In genomic region chr1:47333922-47334764, GRCh38 we compare ENCODE assay signal across 1 cellular context.
TF ChIP-seq lines count a peak whose summit lies in the region.

No MANE protein-coding gene starts in this region.

TF ChIP-seq in K562, 482 proteins besides CTCF, POLR2A, EP300 and RAD21 (continued from another document and continues in another):
- TF ChIP-seq, protein P1, sequence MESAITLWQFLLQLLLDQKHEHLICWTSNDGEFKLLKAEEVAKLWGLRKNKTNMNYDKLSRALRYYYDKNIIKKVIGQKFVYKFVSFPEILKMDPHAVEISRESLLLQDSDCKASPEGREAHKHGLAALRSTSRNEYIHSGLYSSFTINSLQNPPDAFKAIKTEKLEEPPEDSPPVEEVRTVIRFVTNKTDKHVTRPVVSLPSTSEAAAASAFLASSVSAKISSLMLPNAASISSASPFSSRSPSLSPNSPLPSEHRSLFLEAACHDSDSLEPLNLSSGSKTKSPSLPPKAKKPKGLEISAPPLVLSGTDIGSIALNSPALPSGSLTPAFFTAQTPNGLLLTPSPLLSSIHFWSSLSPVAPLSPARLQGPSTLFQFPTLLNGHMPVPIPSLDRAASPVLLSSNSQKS (CRISPR knock-in tag; IDR thresholded peaks at IDR 0.05), result no peak
- TF ChIP-seq SAFB2 (IDR thresholded peaks at IDR 0.05; ENCODE audit: borderline replicate concordance, low read depth, low read length, severe bottlenecking), result no peak
- no peak for TF ChIP-seq CHCHD3 (CRISPR knock-in tag; IDR thresholded peaks at IDR 0.05)
- TF ChIP-seq ZNF561 (CRISPR knock-in tag; conservative IDR thresholded peaks at IDR 0.05), result no peak
- no peak for TF ChIP-seq HMG20A (CRISPR knock-in tag; conservative IDR thresholded peaks at IDR 0.05)
- TF ChIP-seq ZNF41 (CRISPR knock-in tag; conservative IDR thresholded peaks at IDR 0.05), result 0 out of 2 replicates have a peak, but pooled peaks have one; percentile 40
- TF ChIP-seq, protein P2, sequence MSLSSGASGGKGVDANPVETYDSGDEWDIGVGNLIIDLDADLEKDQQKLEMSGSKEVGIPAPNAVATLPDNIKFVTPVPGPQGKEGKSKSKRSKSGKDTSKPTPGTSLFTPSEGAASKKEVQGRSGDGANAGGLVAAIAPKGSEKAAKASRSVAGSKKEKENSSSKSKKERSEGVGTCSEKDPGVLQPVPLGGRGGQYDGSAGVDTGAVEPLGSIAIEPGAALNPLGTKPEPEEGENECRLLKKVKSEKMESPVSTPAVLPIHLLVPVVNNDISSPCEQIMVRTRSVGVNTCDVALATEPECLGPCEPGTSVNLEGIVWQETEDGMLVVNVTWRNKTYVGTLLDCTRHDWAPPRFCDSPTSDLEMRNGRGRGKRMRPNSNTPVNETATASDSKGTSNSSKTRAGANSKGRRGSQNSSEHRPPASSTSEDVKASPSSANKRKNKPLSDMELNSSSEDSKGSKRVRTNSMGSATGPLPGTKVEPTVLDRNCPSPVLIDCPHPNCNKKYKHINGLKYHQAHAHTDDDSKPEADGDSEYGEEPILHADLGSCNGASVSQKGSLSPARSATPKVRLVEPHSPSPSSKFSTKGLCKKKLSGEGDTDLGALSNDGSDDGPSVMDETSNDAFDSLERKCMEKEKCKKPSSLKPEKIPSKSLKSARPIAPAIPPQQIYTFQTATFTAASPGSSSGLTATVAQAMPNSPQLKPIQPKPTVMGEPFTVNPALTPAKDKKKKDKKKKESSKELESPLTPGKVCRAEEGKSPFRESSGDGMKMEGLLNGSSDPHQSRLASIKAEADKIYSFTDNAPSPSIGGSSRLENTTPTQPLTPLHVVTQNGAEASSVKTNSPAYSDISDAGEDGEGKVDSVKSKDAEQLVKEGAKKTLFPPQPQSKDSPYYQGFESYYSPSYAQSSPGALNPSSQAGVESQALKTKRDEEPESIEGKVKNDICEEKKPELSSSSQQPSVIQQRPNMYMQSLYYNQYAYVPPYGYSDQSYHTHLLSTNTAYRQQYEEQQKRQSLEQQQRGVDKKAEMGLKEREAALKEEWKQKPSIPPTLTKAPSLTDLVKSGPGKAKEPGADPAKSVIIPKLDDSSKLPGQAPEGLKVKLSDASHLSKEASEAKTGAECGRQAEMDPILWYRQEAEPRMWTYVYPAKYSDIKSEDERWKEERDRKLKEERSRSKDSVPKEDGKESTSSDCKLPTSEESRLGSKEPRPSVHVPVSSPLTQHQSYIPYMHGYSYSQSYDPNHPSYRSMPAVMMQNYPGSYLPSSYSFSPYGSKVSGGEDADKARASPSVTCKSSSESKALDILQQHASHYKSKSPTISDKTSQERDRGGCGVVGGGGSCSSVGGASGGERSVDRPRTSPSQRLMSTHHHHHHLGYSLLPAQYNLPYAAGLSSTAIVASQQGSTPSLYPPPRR (CRISPR knock-in tag; IDR thresholded peaks at IDR 0.05; ENCODE audit: borderline replicate concordance), result no peak
- TF ChIP-seq STAG1 (CRISPR knock-in tag; IDR thresholded peaks at IDR 0.05; ENCODE audit: borderline replicate concordance), result 0 out of 2 replicates have a peak, but pooled peaks have one; percentile 0
- TF ChIP-seq ZNF24 (IDR thresholded peaks at IDR 0.05), result no peak
- TF ChIP-seq NONO (IDR thresholded peaks at IDR 0.05; ENCODE audit: low read depth in 2 of 2, low read length in 1 of 2), result peak in 1 of 2 experiments; percentile 36; a peak in 2 of 4 replicates
- peak; percentile 87 for TF ChIP-seq POLR2G (IDR thresholded peaks at IDR 0.05; ENCODE audit: low read depth, low read length)
- TF ChIP-seq TRIM28 (IDR thresholded peaks at IDR 0.05), result no peak
- peak; percentile 62; the same call in 1 of the 2 replicates for TF ChIP-seq E2F1 (CRISPR knock-in tag; IDR thresholded peaks at IDR 0.05)
- TF ChIP-seq ZNF174 (CRISPR knock-in tag; IDR thresholded peaks at IDR 0.05), result no peak
- TF ChIP-seq FUS (optimal IDR thresholded peaks at IDR 0.05; ENCODE audit: low read depth, low read length), result peak; percentile 41
- TF ChIP-seq DACH1 (IDR thresholded peaks at IDR 0.05; ENCODE audit: partially characterized antibody), result no peak
- TF ChIP-seq ZNF354B (CRISPR knock-in tag; IDR thresholded peaks at IDR 0.05), result no peak
- TF ChIP-seq SNIP1 (IDR thresholded peaks at IDR 0.05; ENCODE audit: low read depth), result no peak
- TF ChIP-seq ZNF212 (CRISPR knock-in tag; IDR thresholded peaks at IDR 0.05), result no peak
- TF ChIP-seq, protein P3, sequence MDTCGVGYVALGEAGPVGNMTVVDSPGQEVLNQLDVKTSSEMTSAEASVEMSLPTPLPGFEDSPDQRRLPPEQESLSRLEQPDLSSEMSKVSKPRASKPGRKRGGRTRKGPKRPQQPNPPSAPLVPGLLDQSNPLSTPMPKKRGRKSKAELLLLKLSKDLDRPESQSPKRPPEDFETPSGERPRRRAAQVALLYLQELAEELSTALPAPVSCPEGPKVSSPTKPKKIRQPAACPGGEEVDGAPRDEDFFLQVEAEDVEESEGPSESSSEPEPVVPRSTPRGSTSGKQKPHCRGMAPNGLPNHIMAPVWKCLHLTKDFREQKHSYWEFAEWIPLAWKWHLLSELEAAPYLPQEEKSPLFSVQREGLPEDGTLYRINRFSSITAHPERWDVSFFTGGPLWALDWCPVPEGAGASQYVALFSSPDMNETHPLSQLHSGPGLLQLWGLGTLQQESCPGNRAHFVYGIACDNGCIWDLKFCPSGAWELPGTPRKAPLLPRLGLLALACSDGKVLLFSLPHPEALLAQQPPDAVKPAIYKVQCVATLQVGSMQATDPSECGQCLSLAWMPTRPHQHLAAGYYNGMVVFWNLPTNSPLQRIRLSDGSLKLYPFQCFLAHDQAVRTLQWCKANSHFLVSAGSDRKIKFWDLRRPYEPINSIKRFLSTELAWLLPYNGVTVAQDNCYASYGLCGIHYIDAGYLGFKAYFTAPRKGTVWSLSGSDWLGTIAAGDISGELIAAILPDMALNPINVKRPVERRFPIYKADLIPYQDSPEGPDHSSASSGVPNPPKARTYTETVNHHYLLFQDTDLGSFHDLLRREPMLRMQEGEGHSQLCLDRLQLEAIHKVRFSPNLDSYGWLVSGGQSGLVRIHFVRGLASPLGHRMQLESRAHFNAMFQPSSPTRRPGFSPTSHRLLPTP (IDR thresholded peaks at IDR 0.05; ENCODE audit: borderline replicate concordance, extremely low read depth, insufficient read length), result no peak
- no peak for TF ChIP-seq RBM34 (IDR thresholded peaks at IDR 0.05; ENCODE audit: borderline replicate concordance, insufficient read depth, low read length)
- no peak for TF ChIP-seq ZNF780A (CRISPR knock-in tag; IDR thresholded peaks at IDR 0.05)
- no peak for TF ChIP-seq ZNF655 (CRISPR knock-in tag; IDR thresholded peaks at IDR 0.05)
- TF ChIP-seq FOXJ3 (CRISPR knock-in tag; IDR thresholded peaks at IDR 0.05), result no peak
- no peak for TF ChIP-seq ZFPM2 (CRISPR knock-in tag; IDR thresholded peaks at IDR 0.05)
- TF ChIP-seq CBX5 (IDR thresholded peaks at IDR 0.05; ENCODE audit: borderline replicate concordance, low read depth), result no peak
- TF ChIP-seq MYNN (IDR thresholded peaks at IDR 0.05), result no peak
- TF ChIP-seq MYNN (CRISPR knock-in tag; IDR thresholded peaks at IDR 0.05), result no peak
- TF ChIP-seq AFF1 (IDR thresholded peaks at IDR 0.05; ENCODE audit: low read depth in 1 of 2, partially characterized antibody in 2 of 2), result peak in 1 of 2 experiments; percentile 93
- TF ChIP-seq, protein P4, sequence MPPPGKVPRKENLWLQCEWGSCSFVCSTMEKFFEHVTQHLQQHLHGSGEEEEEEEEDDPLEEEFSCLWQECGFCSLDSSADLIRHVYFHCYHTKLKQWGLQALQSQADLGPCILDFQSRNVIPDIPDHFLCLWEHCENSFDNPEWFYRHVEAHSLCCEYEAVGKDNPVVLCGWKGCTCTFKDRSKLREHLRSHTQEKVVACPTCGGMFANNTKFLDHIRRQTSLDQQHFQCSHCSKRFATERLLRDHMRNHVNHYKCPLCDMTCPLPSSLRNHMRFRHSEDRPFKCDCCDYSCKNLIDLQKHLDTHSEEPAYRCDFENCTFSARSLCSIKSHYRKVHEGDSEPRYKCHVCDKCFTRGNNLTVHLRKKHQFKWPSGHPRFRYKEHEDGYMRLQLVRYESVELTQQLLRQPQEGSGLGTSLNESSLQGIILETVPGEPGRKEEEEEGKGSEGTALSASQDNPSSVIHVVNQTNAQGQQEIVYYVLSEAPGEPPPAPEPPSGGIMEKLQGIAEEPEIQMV (tag; conservative IDR thresholded peaks at IDR 0.05; ENCODE audit: low read depth), result no peak
- no peak for TF ChIP-seq ASH1L (IDR thresholded peaks at IDR 0.05; ENCODE audit: borderline replicate concordance, low read depth, partially characterized antibody)
- TF ChIP-seq HCFC1 (IDR thresholded peaks at IDR 0.05; ENCODE audit: low read depth, low read length), result peak; percentile 98
- no peak for TF ChIP-seq CHD4 (IDR thresholded peaks at IDR 0.05; ENCODE audit: insufficient read depth, insufficient replicate concordance, low read depth, low read length, poor library complexity, severe bottlenecking)
- no peak for TF ChIP-seq ZNF347 (CRISPR knock-in tag; IDR thresholded peaks at IDR 0.05; ENCODE audit: low read depth)
- no peak for TF ChIP-seq ZNF184 (CRISPR knock-in tag; IDR thresholded peaks at IDR 0.05)
- no peak for TF ChIP-seq ATF1 (CRISPR knock-in tag; IDR thresholded peaks at IDR 0.05)
- peak; percentile 55 for TF ChIP-seq ATF1 (tag; IDR thresholded peaks at IDR 0.05)
- no peak for TF ChIP-seq ZNF140 (CRISPR knock-in tag; IDR thresholded peaks at IDR 0.05)
- TF ChIP-seq, protein P5, sequence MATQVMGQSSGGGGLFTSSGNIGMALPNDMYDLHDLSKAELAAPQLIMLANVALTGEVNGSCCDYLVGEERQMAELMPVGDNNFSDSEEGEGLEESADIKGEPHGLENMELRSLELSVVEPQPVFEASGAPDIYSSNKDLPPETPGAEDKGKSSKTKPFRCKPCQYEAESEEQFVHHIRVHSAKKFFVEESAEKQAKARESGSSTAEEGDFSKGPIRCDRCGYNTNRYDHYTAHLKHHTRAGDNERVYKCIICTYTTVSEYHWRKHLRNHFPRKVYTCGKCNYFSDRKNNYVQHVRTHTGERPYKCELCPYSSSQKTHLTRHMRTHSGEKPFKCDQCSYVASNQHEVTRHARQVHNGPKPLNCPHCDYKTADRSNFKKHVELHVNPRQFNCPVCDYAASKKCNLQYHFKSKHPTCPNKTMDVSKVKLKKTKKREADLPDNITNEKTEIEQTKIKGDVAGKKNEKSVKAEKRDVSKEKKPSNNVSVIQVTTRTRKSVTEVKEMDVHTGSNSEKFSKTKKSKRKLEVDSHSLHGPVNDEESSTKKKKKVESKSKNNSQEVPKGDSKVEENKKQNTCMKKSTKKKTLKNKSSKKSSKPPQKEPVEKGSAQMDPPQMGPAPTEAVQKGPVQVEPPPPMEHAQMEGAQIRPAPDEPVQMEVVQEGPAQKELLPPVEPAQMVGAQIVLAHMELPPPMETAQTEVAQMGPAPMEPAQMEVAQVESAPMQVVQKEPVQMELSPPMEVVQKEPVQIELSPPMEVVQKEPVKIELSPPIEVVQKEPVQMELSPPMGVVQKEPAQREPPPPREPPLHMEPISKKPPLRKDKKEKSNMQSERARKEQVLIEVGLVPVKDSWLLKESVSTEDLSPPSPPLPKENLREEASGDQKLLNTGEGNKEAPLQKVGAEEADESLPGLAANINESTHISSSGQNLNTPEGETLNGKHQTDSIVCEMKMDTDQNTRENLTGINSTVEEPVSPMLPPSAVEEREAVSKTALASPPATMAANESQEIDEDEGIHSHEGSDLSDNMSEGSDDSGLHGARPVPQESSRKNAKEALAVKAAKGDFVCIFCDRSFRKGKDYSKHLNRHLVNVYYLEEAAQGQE (CRISPR knock-in tag; IDR thresholded peaks at IDR 0.05; ENCODE audit: low read depth), result no peak
- 0 out of 2 replicates have a peak, but pooled peaks have one; percentile 53 for TF ChIP-seq ZNF740 (CRISPR knock-in tag; IDR thresholded peaks at IDR 0.05)
- no peak for TF ChIP-seq ZNF740 (tag; IDR thresholded peaks at IDR 0.05)
